In the genomic region with DNA sequence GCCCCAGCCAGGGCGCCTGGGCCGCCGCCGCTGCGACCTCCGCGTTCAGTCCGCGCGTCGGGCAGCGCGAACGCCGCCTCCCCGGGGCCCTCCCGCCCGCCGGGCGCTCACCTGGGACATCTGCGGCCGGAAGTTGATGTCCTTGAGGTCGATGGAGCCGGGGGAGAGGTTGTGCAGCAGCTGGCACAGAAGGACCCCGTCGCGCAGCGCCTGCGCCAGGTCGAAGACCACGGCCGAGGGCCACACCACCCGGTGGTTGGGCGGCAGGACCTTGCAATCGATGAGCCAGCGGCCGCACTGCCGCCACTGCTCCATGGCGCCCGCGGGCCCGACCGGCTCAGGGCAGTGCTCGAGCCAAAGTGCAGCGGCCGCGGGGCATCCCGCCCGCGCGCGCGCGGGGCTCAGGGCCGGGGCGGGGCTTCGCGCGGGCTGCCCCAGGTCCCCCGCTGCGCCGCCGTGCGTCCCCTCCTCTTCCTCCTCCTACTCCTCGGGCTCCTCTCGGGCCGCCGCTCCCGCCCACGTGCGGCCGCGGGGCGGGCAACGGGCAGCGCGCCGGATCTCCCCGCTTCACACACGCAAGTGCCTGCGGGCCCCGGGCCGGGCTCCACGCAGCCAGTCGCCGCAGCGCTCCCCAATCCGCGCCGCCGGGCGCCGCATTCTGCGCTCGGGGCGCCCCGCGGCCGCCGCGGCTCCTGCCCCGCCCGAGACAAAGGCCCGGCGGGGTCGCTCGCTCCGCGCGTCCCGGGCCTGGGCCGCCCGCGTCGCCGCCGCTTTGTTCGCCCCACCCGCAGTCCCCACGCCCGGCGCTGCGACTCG, we compare ENCODE assay signal across 8 cellular contexts. TPM values are rescaled to one million over a fixed set of nuclear protein-coding genes. Genes with fewer than 3 reads are reported as not detected.
DNase-seq lines count a peak whose midpoint lies in the region; ATAC-seq, FAIRE-seq and TF ChIP-seq lines count a peak whose summit lies in the region.

A gene with protein sequence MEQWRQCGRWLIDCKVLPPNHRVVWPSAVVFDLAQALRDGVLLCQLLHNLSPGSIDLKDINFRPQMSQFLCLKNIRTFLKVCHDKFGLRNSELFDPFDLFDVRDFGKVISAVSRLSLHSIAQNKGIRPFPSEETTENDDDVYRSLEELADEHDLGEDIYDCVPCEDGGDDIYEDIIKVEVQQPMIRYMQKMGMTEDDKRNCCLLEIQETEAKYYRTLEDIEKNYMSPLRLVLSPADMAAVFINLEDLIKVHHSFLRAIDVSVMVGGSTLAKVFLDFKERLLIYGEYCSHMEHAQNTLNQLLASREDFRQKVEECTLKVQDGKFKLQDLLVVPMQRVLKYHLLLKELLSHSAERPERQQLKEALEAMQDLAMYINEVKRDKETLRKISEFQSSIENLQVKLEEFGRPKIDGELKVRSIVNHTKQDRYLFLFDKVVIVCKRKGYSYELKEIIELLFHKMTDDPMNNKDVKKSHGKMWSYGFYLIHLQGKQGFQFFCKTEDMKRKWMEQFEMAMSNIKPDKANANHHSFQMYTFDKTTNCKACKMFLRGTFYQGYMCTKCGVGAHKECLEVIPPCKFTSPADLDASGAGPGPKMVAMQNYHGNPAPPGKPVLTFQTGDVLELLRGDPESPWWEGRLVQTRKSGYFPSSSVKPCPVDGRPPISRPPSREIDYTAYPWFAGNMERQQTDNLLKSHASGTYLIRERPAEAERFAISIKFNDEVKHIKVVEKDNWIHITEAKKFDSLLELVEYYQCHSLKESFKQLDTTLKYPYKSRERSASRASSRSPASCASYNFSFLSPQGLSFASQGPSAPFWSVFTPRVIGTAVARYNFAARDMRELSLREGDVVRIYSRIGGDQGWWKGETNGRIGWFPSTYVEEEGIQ (minus strand): TSS at position 361 of the 816 bp plus-strand sequence. CDS start 46 bp downstream, at position 315.

- H3F3A ChIP-seq in GM23338 (replicated peaks; ENCODE audit: low read depth): 0 out of 2 replicates have a peak, but pooled peaks cover 4% of the 10 kb centered on the region

- peak; percentile 58 for TF ChIP-seq POLR2A in GM10847 (IDR thresholded peaks at IDR 0.05; ENCODE audit: extremely low read depth, insufficient read length)

- H2AFZ ChIP-seq in GM23338: peak within 1 kb of the TSS; percentile 88; the same call in 1 of the 2 replicates

- peaks cover 30% of the 10 kb centered on the region for H3K4me1 Mint-ChIP-seq in GM23338
- H3K4me1 Mint-ChIP-seq in T-helper 2 cell treated with Interferon-gamma antibody and Interleukin-4, amounts not matched to agents 5 μg/mL and 100 μg/mL, for 36 hours (ENCODE audit: low read depth): peaks cover 1% of the 10 kb centered on the region

- H3K27me3 ChIP-seq in GM23338 (ENCODE audit: insufficient read depth): no peaks in the 10 kb centered on the region
- H3K27me3 ChIP-seq in bronchial epithelial cell (ENCODE audit: control insufficient read depth, insufficient read depth, low read length): no peaks in the 10 kb centered on the region

- H3K9ac ChIP-seq in kidney (ENCODE audit: low read length in 2 of 2): peak within 1 kb of the TSS; percentile 69 to 90

- H3K9me3 Mint-ChIP-seq in GM23338: no peaks in the 10 kb centered on the region; the same call in 2 of the 3 replicates
- H3K9me3 Mint-ChIP-seq in T-helper 2 cell treated with Interferon-gamma antibody and Interleukin-4, amounts not matched to agents 5 μg/mL and 100 μg/mL, for 36 hours: no peaks in the 10 kb centered on the region

- H3K79me2 ChIP-seq in GM23338 (replicated peaks; ENCODE audit: insufficient read depth): peaks cover 41% of the 10 kb centered on the region

- intact Hi-C loops in kidney (cut with DNase I): no loop called here

- H3K27ac ChIP-seq in GM23338 (ENCODE audit: low read depth): 0 out of 2 replicates have a peak within 1 kb of the TSS, but pooled peaks have one; percentile 63
- peak within 1 kb of the TSS; percentile 95 to 96 for H3K27ac ChIP-seq in kidney (ENCODE audit: low read depth in 2 of 2, low read length in 2 of 2)

- H3K36me3 Mint-ChIP-seq in GM23338 (ENCODE audit: low read depth): no peaks in the 10 kb centered on the region
- no peaks in the 10 kb centered on the region for H3K36me3 Mint-ChIP-seq in T-helper 2 cell treated with Interferon-gamma antibody and Interleukin-4, amounts not matched to agents 5 μg/mL and 100 μg/mL, for 36 hours (ENCODE audit: low read depth)

- H3K4me1 ChIP-seq in GM23338 (ENCODE audit: insufficient read depth): peaks cover 17% of the 10 kb centered on the region; the same call in 1 of the 2 replicates
- peaks cover 13 to 27% of the 10 kb centered on the region in 2 donors for H3K4me1 ChIP-seq in kidney (ENCODE audit: control insufficient read depth in 1 of 2, insufficient read depth in 1 of 2, low read depth in 1 of 2, low read length in 2 of 2)

- no peaks in the 10 kb centered on the region for H3K9me2 ChIP-seq in GM23338 (ENCODE audit: insufficient read depth)

- peak within 1 kb of the TSS; percentile 99 for H3K4me2 ChIP-seq in GM23338

- TF ChIP-seq CTCF in GM23338 (conservative IDR thresholded peaks at IDR 0.05; ENCODE audit: low read depth in 2 of 2) (no peak), bronchial epithelial cell (IDR thresholded peaks at IDR 0.05; ENCODE audit: insufficient read depth, low read length, severe bottlenecking) (no peak), kidney (IDR thresholded peaks at IDR 0.05; ENCODE audit: borderline replicate concordance, extremely low read depth, insufficient read depth) (no peak)

- no peaks in the 10 kb centered on the region for H3K9me3 ChIP-seq in kidney (ENCODE audit: control insufficient read depth in 1 of 2, low read length in 2 of 2)

- ATAC-seq in GM23338: no peak; the same call in 2 of the 3 replicates
- no peak for ATAC-seq in HG03378 (IDR thresholded peaks at IDR 0.05; ENCODE audit: unreplicated experiment)

- H3K27me3 Mint-ChIP-seq in GM23338 (ENCODE audit: insufficient read depth, low read depth, poor library complexity): peaks cover 14% of the 10 kb centered on the region
- H3K27me3 Mint-ChIP-seq in T-helper 2 cell treated with Interferon-gamma antibody and Interleukin-4, amounts not matched to agents 5 μg/mL and 100 μg/mL, for 36 hours (ENCODE audit: low read depth): peaks cover 19% of the 10 kb centered on the region

- FAIRE-seq in bronchial epithelial cell (lab: Jason Lieb, UNC): no peak
- FAIRE-seq in kidney (lab: Jason Lieb, UNC): no peak

- H3K4me3 Mint-ChIP-seq in GM23338: peak within 1 kb of the TSS; percentile 80
- H3K4me3 Mint-ChIP-seq in T-helper 2 cell treated with Interferon-gamma antibody and Interleukin-4, amounts not matched to agents 5 μg/mL and 100 μg/mL, for 36 hours: peak within 1 kb of the TSS; percentile 68

- H3K36me3 ChIP-seq in GM23338 (ENCODE audit: insufficient read depth) (no peaks in the 10 kb centered on the region), bronchial epithelial cell (ENCODE audit: control insufficient read depth, insufficient read depth, low read length) (peaks cover 3% of the 10 kb centered on the region), kidney (ENCODE audit: control insufficient read depth in 1 of 2, insufficient read depth in 2 of 2, low read length in 2 of 2) (no peaks in the 10 kb centered on the region)

- H4K20me1 ChIP-seq in GM23338 (replicated peaks; ENCODE audit: insufficient read depth): no peaks in the 10 kb centered on the region; the same call in none of the 2 replicates

- H3K4me3 ChIP-seq in GM23338: peak within 1 kb of the TSS; percentile 91
- H3K4me3 ChIP-seq in bronchial epithelial cell (ENCODE audit: low read depth, low read length): peak within 1 kb of the TSS; percentile 78
- peak within 1 kb of the TSS; percentile 61 to 87 for H3K4me3 ChIP-seq in kidney (ENCODE audit: low read length in 2 of 2)

- peak; percentile 64 for DNase-seq in GM23338 (ENCODE audit: low spot score)
- peak; percentile 87 for DNase-seq in LoVo (ENCODE audit: low spot score)
- peak; percentile 67 for DNase-seq in T-helper 2 cell treated with Interferon-gamma antibody and Interleukin-4, amounts not matched to agents 5 μg/mL and 100 μg/mL, for 36 hours (ENCODE audit: low spot score)
- peak; percentile 34 for DNase-seq in bronchial epithelial cell (ENCODE audit: low read depth)
- peak; percentile 92 for DNase-seq in kidney
- peak; percentile 75 for DNase-seq in stimulated activated CD4-positive, alpha-beta T cell treated with anti-CD3 and anti-CD28 coated beads, Interleukin-15, amount 100 ng/mL, for 24 hours

- H3K27ac Mint-ChIP-seq in GM23338: no peak within 1 kb of the TSS
- no peak within 1 kb of the TSS for H3K27ac Mint-ChIP-seq in T-helper 2 cell treated with Interferon-gamma antibody and Interleukin-4, amounts not matched to agents 5 μg/mL and 100 μg/mL, for 36 hours

TF ChIP-seq in GM23338, 12 proteins besides CTCF, POLR2A, EP300 and RAD21 (continues in another document):
- TF ChIP-seq EZH2 (IDR thresholded peaks at IDR 0.05; ENCODE audit: low read depth, unreplicated experiment) (no peak), POLR2AphosphoS5 (IDR thresholded peaks at IDR 0.05; ENCODE audit: low read depth) (peak; percentile 15; the same call in 1 of the 2 replicates)

RNA-seq across cellular contexts. Expression of the gene that starts here (rescaled TPM):
- 24.3 and 28.9 TPM in 2 replicates for total RNA-seq in GM23338 (2014; rRNA removed; shearing (Covaris generic))
- polyA plus RNA-seq in GM23338 (2016; fragmentation: Nextera tagmentation; extraction: Ambion mirVana) (7.2 and 8.1 TPM in 2 replicates), kidney (ENCODE audit: insufficient read depth, low read depth, low replicate concordance) (22.3 TPM)
- total RNA-seq in bronchial epithelial cell (23.0 and 46.6 TPM in 2 replicates), kidney (47.1 TPM)

Comparison
In these comparisons a context has a peak if more than half of its experiments do, and no peak if none do; other contexts are left out.
1. DNase-seq: peak in every context shown above with its lines; median percentile 92 in kidney; 87 in LoVo; 75 in stimulated activated CD4-positive, alpha-beta T cell treated with anti-CD3 and anti-CD28 coated beads, Interleukin-15, amount 100 ng/mL, for 24 hours; 67 in T-helper 2 cell treated with Interferon-gamma antibody and Interleukin-4, amounts not matched to agents 5 μg/mL and 100 μg/mL, for 36 hours; 64 in GM23338; 34 in bronchial epithelial cell.